ENCODE assay signal across 1 cellular context in genomic region chr6:158027590-158028285, GRCh38.
TF ChIP-seq lines count a peak whose summit lies in the region.

No MANE protein-coding gene starts in this region.

TF ChIP-seq in HEK293, 187 proteins besides CTCF, POLR2A, EP300 and RAD21 (continued from another document):
- TF ChIP-seq ZNF366 (tag by site-specific recombination; conservative IDR thresholded peaks at IDR 0.05) = peak; percentile 42; the same call in 1 of the 2 replicates
- TF ChIP-seq, protein P1, sequence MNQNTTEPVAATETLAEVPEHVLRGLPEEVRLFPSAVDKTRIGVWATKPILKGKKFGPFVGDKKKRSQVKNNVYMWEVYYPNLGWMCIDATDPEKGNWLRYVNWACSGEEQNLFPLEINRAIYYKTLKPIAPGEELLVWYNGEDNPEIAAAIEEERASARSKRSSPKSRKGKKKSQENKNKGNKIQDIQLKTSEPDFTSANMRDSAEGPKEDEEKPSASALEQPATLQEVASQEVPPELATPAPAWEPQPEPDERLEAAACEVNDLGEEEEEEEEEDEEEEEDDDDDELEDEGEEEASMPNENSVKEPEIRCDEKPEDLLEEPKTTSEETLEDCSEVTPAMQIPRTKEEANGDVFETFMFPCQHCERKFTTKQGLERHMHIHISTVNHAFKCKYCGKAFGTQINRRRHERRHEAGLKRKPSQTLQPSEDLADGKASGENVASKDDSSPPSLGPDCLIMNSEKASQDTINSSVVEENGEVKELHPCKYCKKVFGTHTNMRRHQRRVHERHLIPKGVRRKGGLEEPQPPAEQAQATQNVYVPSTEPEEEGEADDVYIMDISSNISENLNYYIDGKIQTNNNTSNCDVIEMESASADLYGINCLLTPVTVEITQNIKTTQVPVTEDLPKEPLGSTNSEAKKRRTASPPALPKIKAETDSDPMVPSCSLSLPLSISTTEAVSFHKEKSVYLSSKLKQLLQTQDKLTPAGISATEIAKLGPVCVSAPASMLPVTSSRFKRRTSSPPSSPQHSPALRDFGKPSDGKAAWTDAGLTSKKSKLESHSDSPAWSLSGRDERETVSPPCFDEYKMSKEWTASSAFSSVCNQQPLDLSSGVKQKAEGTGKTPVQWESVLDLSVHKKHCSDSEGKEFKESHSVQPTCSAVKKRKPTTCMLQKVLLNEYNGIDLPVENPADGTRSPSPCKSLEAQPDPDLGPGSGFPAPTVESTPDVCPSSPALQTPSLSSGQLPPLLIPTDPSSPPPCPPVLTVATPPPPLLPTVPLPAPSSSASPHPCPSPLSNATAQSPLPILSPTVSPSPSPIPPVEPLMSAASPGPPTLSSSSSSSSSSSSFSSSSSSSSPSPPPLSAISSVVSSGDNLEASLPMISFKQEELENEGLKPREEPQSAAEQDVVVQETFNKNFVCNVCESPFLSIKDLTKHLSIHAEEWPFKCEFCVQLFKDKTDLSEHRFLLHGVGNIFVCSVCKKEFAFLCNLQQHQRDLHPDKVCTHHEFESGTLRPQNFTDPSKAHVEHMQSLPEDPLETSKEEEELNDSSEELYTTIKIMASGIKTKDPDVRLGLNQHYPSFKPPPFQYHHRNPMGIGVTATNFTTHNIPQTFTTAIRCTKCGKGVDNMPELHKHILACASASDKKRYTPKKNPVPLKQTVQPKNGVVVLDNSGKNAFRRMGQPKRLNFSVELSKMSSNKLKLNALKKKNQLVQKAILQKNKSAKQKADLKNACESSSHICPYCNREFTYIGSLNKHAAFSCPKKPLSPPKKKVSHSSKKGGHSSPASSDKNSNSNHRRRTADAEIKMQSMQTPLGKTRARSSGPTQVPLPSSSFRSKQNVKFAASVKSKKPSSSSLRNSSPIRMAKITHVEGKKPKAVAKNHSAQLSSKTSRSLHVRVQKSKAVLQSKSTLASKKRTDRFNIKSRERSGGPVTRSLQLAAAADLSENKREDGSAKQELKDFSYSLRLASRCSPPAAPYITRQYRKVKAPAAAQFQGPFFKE (tag by site-specific recombination; IDR thresholded peaks at IDR 0.05; ENCODE audit: borderline replicate concordance) = 0 out of 2 replicates have a peak, but pooled peaks have one; percentile 11
- TF ChIP-seq, protein P2, sequence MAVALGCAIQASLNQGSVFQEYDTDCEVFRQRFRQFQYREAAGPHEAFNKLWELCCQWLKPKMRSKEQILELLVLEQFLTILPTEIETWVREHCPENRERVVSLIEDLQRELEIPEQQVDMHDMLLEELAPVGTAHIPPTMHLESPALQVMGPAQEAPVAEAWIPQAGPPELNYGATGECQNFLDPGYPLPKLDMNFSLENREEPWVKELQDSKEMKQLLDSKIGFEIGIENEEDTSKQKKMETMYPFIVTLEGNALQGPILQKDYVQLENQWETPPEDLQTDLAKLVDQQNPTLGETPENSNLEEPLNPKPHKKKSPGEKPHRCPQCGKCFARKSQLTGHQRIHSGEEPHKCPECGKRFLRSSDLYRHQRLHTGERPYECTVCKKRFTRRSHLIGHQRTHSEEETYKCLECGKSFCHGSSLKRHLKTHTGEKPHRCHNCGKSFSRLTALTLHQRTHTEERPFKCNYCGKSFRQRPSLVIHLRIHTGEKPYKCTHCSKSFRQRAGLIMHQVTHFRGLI (tag by site-specific recombination; IDR thresholded peaks at IDR 0.05) = no peak
- TF ChIP-seq SCRT2 (tag by site-specific recombination; IDR thresholded peaks at IDR 0.05) = 0 out of 2 replicates have a peak, but pooled peaks have one; percentile 15
- TF ChIP-seq, protein P3, sequence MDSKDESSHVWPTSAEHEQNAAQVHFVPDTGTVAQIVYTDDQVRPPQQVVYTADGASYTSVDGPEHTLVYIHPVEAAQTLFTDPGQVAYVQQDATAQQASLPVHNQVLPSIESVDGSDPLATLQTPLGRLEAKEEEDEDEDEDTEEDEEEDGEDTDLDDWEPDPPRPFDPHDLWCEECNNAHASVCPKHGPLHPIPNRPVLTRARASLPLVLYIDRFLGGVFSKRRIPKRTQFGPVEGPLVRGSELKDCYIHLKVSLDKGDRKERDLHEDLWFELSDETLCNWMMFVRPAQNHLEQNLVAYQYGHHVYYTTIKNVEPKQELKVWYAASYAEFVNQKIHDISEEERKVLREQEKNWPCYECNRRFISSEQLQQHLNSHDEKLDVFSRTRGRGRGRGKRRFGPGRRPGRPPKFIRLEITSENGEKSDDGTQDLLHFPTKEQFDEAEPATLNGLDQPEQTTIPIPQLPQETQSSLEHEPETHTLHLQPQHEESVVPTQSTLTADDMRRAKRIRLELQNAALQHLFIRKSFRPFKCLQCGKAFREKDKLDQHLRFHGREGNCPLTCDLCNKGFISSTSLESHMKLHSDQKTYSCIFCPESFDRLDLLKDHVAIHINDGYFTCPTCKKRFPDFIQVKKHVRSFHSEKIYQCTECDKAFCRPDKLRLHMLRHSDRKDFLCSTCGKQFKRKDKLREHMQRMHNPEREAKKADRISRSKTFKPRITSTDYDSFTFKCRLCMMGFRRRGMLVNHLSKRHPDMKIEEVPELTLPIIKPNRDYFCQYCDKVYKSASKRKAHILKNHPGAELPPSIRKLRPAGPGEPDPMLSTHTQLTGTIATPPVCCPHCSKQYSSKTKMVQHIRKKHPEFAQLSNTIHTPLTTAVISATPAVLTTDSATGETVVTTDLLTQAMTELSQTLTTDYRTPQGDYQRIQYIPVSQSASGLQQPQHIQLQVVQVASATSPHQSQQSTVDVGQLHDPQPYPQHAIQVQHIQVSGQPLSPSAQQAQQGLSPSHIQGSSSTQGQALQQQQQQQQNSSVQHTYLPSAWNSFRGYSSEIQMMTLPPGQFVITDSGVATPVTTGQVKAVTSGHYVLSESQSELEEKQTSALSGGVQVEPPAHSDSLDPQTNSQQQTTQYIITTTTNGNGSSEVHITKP (tag by site-specific recombination; IDR thresholded peaks at IDR 0.05) = peak; percentile 24; the same call in 1 of the 2 replicates
- TF ChIP-seq ZNF549 (tag by site-specific recombination; IDR thresholded peaks at IDR 0.05) = no peak
- TF ChIP-seq ZNF558 (tag by site-specific recombination; IDR thresholded peaks at IDR 0.05) = no peak
- TF ChIP-seq ZFHX2 (tag by site-specific recombination; conservative IDR thresholded peaks at IDR 0.05) = peak; percentile 70
- no peak for TF ChIP-seq TCF7L2 (IDR thresholded peaks at IDR 0.05; ENCODE audit: borderline replicate concordance, low read depth, low read length)
- TF ChIP-seq ZBTB10 (tag by site-specific recombination; IDR thresholded peaks at IDR 0.05) = no peak
- TF ChIP-seq, protein P4, sequence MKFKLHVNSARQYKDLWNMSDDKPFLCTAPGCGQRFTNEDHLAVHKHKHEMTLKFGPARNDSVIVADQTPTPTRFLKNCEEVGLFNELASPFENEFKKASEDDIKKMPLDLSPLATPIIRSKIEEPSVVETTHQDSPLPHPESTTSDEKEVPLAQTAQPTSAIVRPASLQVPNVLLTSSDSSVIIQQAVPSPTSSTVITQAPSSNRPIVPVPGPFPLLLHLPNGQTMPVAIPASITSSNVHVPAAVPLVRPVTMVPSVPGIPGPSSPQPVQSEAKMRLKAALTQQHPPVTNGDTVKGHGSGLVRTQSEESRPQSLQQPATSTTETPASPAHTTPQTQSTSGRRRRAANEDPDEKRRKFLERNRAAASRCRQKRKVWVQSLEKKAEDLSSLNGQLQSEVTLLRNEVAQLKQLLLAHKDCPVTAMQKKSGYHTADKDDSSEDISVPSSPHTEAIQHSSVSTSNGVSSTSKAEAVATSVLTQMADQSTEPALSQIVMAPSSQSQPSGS (tag by site-specific recombination; IDR thresholded peaks at IDR 0.05; ENCODE audit: low read depth) = no peak
- TF ChIP-seq ZNF544 (tag by site-specific recombination; IDR thresholded peaks at IDR 0.05) = no peak
- TF ChIP-seq KLF8 (tag by site-specific recombination; IDR thresholded peaks at IDR 0.05) = no peak
- no peak for TF ChIP-seq ZNF169 (tag by site-specific recombination; IDR thresholded peaks at IDR 0.05)
- 0 out of 2 replicates have a peak, but pooled peaks have one; percentile 40 for TF ChIP-seq ZBTB48 (tag by site-specific recombination; IDR thresholded peaks at IDR 0.05)
- no peak for TF ChIP-seq ZNF114 (tag by site-specific recombination; IDR thresholded peaks at IDR 0.05)
- TF ChIP-seq ZNF600 (tag by site-specific recombination; IDR thresholded peaks at IDR 0.05) = peak; percentile 29; the same call in 1 of the 2 replicates
- TF ChIP-seq ZNF776 (tag by site-specific recombination; IDR thresholded peaks at IDR 0.05; ENCODE audit: borderline replicate concordance) = no peak
- TF ChIP-seq, protein P5, sequence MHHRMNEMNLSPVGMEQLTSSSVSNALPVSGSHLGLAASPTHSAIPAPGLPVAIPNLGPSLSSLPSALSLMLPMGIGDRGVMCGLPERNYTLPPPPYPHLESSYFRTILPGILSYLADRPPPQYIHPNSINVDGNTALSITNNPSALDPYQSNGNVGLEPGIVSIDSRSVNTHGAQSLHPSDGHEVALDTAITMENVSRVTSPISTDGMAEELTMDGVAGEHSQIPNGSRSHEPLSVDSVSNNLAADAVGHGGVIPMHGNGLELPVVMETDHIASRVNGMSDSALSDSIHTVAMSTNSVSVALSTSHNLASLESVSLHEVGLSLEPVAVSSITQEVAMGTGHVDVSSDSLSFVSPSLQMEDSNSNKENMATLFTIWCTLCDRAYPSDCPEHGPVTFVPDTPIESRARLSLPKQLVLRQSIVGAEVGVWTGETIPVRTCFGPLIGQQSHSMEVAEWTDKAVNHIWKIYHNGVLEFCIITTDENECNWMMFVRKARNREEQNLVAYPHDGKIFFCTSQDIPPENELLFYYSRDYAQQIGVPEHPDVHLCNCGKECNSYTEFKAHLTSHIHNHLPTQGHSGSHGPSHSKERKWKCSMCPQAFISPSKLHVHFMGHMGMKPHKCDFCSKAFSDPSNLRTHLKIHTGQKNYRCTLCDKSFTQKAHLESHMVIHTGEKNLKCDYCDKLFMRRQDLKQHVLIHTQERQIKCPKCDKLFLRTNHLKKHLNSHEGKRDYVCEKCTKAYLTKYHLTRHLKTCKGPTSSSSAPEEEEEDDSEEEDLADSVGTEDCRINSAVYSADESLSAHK (tag by site-specific recombination; IDR thresholded peaks at IDR 0.05) = no peak
- TF ChIP-seq, protein P6, sequence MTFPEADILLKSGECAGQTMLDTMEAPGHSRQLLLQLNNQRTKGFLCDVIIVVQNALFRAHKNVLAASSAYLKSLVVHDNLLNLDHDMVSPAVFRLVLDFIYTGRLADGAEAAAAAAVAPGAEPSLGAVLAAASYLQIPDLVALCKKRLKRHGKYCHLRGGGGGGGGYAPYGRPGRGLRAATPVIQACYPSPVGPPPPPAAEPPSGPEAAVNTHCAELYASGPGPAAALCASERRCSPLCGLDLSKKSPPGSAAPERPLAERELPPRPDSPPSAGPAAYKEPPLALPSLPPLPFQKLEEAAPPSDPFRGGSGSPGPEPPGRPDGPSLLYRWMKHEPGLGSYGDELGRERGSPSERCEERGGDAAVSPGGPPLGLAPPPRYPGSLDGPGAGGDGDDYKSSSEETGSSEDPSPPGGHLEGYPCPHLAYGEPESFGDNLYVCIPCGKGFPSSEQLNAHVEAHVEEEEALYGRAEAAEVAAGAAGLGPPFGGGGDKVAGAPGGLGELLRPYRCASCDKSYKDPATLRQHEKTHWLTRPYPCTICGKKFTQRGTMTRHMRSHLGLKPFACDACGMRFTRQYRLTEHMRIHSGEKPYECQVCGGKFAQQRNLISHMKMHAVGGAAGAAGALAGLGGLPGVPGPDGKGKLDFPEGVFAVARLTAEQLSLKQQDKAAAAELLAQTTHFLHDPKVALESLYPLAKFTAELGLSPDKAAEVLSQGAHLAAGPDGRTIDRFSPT (tag by site-specific recombination; IDR thresholded peaks at IDR 0.05) = no peak
- TF ChIP-seq, protein P7, sequence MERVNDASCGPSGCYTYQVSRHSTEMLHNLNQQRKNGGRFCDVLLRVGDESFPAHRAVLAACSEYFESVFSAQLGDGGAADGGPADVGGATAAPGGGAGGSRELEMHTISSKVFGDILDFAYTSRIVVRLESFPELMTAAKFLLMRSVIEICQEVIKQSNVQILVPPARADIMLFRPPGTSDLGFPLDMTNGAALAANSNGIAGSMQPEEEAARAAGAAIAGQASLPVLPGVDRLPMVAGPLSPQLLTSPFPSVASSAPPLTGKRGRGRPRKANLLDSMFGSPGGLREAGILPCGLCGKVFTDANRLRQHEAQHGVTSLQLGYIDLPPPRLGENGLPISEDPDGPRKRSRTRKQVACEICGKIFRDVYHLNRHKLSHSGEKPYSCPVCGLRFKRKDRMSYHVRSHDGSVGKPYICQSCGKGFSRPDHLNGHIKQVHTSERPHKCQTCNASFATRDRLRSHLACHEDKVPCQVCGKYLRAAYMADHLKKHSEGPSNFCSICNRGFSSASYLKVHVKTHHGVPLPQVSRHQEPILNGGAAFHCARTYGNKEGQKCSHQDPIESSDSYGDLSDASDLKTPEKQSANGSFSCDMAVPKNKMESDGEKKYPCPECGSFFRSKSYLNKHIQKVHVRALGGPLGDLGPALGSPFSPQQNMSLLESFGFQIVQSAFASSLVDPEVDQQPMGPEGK (tag by site-specific recombination; IDR thresholded peaks at IDR 0.05) = peak; percentile 30; the same call in 1 of the 2 replicates
- TF ChIP-seq ZBTB17 (tag by site-specific recombination; IDR thresholded peaks at IDR 0.05) = no peak
- TF ChIP-seq MYNN (tag by site-specific recombination; IDR thresholded peaks at IDR 0.05; ENCODE audit: borderline replicate concordance) = 0 out of 2 replicates have a peak, but pooled peaks have one; percentile 24
- TF ChIP-seq KLF17 (tag by site-specific recombination; IDR thresholded peaks at IDR 0.05) = peak; percentile 87
- TF ChIP-seq GFI1B (tag by site-specific recombination; IDR thresholded peaks at IDR 0.05) = no peak
- TF ChIP-seq ZBTB8A (tag by site-specific recombination; IDR thresholded peaks at IDR 0.05) = no peak
